Comparison of ENCODE assay signal across 1 cellular context in the genomic region with DNA sequence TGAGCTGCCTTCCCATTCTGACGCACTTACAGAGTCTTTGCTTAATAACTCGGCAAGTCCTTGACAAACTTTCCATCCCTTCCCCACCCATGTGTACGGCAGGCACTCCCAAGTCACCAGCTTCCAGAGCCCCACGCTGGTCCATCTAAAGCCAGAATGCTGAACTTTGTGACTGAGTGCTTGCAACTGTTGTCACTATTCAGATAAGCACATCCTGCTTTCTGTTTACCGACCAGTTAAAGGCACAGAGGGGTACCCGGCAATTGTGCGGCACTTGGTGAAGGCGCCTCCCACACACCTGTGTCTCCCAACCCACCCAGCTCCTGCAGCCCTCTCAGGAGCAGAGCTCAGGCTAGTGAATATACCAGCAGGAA.
TF ChIP-seq lines count a peak whose summit lies in the region.

No MANE protein-coding gene starts in this region.

TF ChIP-seq in HepG2, 621 proteins besides CTCF, POLR2A, EP300 and RAD21 (continued from another document and continues in another):
- TF ChIP-seq CERS6 (CRISPR knock-in tag; IDR thresholded peaks at IDR 0.05) (no peak), ZNF17 (CRISPR knock-in tag; IDR thresholded peaks at IDR 0.05) (no peak), SIN3A (IDR thresholded peaks at IDR 0.05; ENCODE audit: borderline replicate concordance, low read depth, low read length) (no peak), ATAD3A (CRISPR knock-in tag; IDR thresholded peaks at IDR 0.05) (no peak), KDM5B (CRISPR knock-in tag; IDR thresholded peaks at IDR 0.05; ENCODE audit: borderline replicate concordance) (no peak), MTA1 (CRISPR knock-in tag; IDR thresholded peaks at IDR 0.05; ENCODE audit: borderline replicate concordance) (peak; percentile 79; the same call in 1 of the 2 replicates), ARID5B (CRISPR knock-in tag; IDR thresholded peaks at IDR 0.05) (peak; percentile 94), CBFB (CRISPR knock-in tag; IDR thresholded peaks at IDR 0.05) (no peak), HINFP (CRISPR knock-in tag; IDR thresholded peaks at IDR 0.05; ENCODE audit: low read depth) (peak; percentile 80), THRA (CRISPR knock-in tag; IDR thresholded peaks at IDR 0.05; ENCODE audit: borderline replicate concordance) (0 out of 2 replicates have a peak, but pooled peaks have one; percentile 30), KDM3A (CRISPR knock-in tag; IDR thresholded peaks at IDR 0.05; ENCODE audit: low read depth) (peak; percentile 48; the same call in 1 of the 2 replicates), JDP2 (CRISPR knock-in tag; IDR thresholded peaks at IDR 0.05; ENCODE audit: borderline replicate concordance) (no peak), ZMYM4 (CRISPR knock-in tag; IDR thresholded peaks at IDR 0.05) (peak; percentile 94), HMGXB4 (CRISPR knock-in tag; IDR thresholded peaks at IDR 0.05; ENCODE audit: borderline replicate concordance in 1 of 2, low read depth in 1 of 2) (peak in 1 of 2 experiments; percentile 50; a peak in 1 of 4 replicates), HOXA7 (CRISPR knock-in tag; IDR thresholded peaks at IDR 0.05) (no peak), DMAP1 (CRISPR knock-in tag; IDR thresholded peaks at IDR 0.05) (peak; percentile 62; the same call in 1 of the 2 replicates), KDM5A (IDR thresholded peaks at IDR 0.05; ENCODE audit: borderline replicate concordance, low read length) (no peak), TFAP4 (IDR thresholded peaks at IDR 0.05; ENCODE audit: borderline replicate concordance, low read depth) (peak; percentile 48; the same call in 1 of the 2 replicates), KDM4B (CRISPR knock-in tag; IDR thresholded peaks at IDR 0.05) (no peak), ZFP90 (CRISPR knock-in tag; IDR thresholded peaks at IDR 0.05; ENCODE audit: borderline replicate concordance) (peak; percentile 69; the same call in 1 of the 2 replicates), HMGA1 (CRISPR knock-in tag; conservative IDR thresholded peaks at IDR 0.05) (no peak), ZNF577 (CRISPR knock-in tag; IDR thresholded peaks at IDR 0.05; ENCODE audit: borderline replicate concordance, low read depth) (no peak), NFE2L2 (IDR thresholded peaks at IDR 0.05; ENCODE audit: low read length) (no peak), ZNF24 (IDR thresholded peaks at IDR 0.05) (no peak), ZNF563 (CRISPR knock-in tag; IDR thresholded peaks at IDR 0.05) (no peak), ZNF230 (CRISPR knock-in tag; IDR thresholded peaks at IDR 0.05) (peak; percentile 77), BCL6 (CRISPR knock-in tag; IDR thresholded peaks at IDR 0.05) (peak; percentile 70), ONECUT2 (CRISPR knock-in tag; IDR thresholded peaks at IDR 0.05) (no peak), SIN3B (IDR thresholded peaks at IDR 0.05; ENCODE audit: low read length) (no peak), DRAP1 (CRISPR knock-in tag; IDR thresholded peaks at IDR 0.05) (peak; percentile 69), DNMT3B (CRISPR knock-in tag; conservative IDR thresholded peaks at IDR 0.05) (no peak), ATF7 (IDR thresholded peaks at IDR 0.05) (no peak), ATF7 (CRISPR knock-in tag; IDR thresholded peaks at IDR 0.05) (peak; percentile 59; the same call in 1 of the 2 replicates), ETV5 (CRISPR knock-in tag; IDR thresholded peaks at IDR 0.05; ENCODE audit: borderline replicate concordance) (peak; percentile 93), ZNF317 (CRISPR knock-in tag; IDR thresholded peaks at IDR 0.05) (peak; percentile 64), FOSL1 (CRISPR knock-in tag; IDR thresholded peaks at IDR 0.05; ENCODE audit: borderline replicate concordance) (no peak)
- TF ChIP-seq, protein P1, sequence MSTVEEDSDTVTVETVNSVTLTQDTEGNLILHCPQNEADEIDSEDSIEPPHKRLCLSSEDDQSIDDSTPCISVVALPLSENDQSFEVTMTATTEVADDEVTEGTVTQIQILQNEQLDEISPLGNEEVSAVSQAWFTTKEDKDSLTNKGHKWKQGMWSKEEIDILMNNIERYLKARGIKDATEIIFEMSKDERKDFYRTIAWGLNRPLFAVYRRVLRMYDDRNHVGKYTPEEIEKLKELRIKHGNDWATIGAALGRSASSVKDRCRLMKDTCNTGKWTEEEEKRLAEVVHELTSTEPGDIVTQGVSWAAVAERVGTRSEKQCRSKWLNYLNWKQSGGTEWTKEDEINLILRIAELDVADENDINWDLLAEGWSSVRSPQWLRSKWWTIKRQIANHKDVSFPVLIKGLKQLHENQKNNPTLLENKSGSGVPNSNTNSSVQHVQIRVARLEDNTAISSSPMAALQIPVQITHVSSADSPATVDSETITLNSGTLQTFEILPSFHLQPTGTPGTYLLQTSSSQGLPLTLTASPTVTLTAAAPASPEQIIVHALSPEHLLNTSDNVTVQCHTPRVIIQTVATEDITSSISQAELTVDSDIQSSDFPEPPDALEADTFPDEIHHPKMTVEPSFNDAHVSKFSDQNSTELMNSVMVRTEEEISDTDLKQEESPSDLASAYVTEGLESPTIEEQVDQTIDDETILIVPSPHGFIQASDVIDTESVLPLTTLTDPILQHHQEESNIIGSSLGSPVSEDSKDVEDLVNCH (CRISPR knock-in tag; IDR thresholded peaks at IDR 0.05) = no peak
- TF ChIP-seq, protein P2, sequence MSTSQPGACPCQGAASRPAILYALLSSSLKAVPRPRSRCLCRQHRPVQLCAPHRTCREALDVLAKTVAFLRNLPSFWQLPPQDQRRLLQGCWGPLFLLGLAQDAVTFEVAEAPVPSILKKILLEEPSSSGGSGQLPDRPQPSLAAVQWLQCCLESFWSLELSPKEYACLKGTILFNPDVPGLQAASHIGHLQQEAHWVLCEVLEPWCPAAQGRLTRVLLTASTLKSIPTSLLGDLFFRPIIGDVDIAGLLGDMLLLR (CRISPR knock-in tag; IDR thresholded peaks at IDR 0.05) = no peak
- TF ChIP-seq, protein P3, sequence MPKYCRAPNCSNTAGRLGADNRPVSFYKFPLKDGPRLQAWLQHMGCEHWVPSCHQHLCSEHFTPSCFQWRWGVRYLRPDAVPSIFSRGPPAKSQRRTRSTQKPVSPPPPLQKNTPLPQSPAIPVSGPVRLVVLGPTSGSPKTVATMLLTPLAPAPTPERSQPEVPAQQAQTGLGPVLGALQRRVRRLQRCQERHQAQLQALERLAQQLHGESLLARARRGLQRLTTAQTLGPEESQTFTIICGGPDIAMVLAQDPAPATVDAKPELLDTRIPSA (CRISPR knock-in tag; IDR thresholded peaks at IDR 0.05; ENCODE audit: borderline replicate concordance) = no peak
- TF ChIP-seq, protein P4, sequence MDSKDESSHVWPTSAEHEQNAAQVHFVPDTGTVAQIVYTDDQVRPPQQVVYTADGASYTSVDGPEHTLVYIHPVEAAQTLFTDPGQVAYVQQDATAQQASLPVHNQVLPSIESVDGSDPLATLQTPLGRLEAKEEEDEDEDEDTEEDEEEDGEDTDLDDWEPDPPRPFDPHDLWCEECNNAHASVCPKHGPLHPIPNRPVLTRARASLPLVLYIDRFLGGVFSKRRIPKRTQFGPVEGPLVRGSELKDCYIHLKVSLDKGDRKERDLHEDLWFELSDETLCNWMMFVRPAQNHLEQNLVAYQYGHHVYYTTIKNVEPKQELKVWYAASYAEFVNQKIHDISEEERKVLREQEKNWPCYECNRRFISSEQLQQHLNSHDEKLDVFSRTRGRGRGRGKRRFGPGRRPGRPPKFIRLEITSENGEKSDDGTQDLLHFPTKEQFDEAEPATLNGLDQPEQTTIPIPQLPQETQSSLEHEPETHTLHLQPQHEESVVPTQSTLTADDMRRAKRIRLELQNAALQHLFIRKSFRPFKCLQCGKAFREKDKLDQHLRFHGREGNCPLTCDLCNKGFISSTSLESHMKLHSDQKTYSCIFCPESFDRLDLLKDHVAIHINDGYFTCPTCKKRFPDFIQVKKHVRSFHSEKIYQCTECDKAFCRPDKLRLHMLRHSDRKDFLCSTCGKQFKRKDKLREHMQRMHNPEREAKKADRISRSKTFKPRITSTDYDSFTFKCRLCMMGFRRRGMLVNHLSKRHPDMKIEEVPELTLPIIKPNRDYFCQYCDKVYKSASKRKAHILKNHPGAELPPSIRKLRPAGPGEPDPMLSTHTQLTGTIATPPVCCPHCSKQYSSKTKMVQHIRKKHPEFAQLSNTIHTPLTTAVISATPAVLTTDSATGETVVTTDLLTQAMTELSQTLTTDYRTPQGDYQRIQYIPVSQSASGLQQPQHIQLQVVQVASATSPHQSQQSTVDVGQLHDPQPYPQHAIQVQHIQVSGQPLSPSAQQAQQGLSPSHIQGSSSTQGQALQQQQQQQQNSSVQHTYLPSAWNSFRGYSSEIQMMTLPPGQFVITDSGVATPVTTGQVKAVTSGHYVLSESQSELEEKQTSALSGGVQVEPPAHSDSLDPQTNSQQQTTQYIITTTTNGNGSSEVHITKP (CRISPR knock-in tag; IDR thresholded peaks at IDR 0.05; ENCODE audit: low read depth) = peak; percentile 80
- TF ChIP-seq, protein P5, sequence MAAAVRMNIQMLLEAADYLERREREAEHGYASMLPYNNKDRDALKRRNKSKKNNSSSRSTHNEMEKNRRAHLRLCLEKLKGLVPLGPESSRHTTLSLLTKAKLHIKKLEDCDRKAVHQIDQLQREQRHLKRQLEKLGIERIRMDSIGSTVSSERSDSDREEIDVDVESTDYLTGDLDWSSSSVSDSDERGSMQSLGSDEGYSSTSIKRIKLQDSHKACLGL (CRISPR knock-in tag; IDR thresholded peaks at IDR 0.05) = no peak
